ENCODE assay signal across 14 cellular contexts in genomic region chr21:34276711-34277425, GRCh38.
DNase-seq lines count a peak whose midpoint lies in the region; ATAC-seq, FAIRE-seq and TF ChIP-seq lines count a peak whose summit lies in the region.
"Had no signal": no experiment of that assay in that cellular context is flagged by ENCODE, and none has a peak within 500 bp of the region (broad histone marks: within the 10 kb centered on the region; RNA-seq: fewer than 3 reads in every experiment).

No MANE protein-coding gene starts in this region.

- no peak for TF ChIP-seq CTCF in mammary epithelial cell (conservative IDR thresholded peaks at IDR 0.05 in 1 of 2, IDR thresholded peaks at IDR 0.05 in 1 of 2; ENCODE audit: extremely low read depth in 1 of 2, insufficient read depth in 1 of 2, low read depth in 1 of 2, low read length in 2 of 2)
- TF ChIP-seq CTCF in breast epithelium (IDR thresholded peaks at IDR 0.05): no peak
- TF ChIP-seq CTCF in A673 (conservative IDR thresholded peaks at IDR 0.05; ENCODE audit: low read depth, low read length): no peak

- TF ChIP-seq POLR2A in breast epithelium (IDR thresholded peaks at IDR 0.05) (no peak), GM12891 (IDR thresholded peaks at IDR 0.05; ENCODE audit: low read depth, low read length) (no peak)

- peaks cover 21% of the 10 kb centered on the region for H3K4me1 ChIP-seq in mammary epithelial cell (ENCODE audit: insufficient read depth, low read length)
- H3K4me1 ChIP-seq in breast epithelium: no peaks in the 10 kb centered on the region
- no peaks in the 10 kb centered on the region for H3K4me1 ChIP-seq in A673 (ENCODE audit: insufficient read depth, low read length, poor library complexity, severe bottlenecking)

- H3K4me3 ChIP-seq in mammary epithelial cell (replicated peaks in 1 of 3; ENCODE audit: insufficient read depth in 1 of 3, low read depth in 2 of 3, low read length in 3 of 3): no peak overlapping the region
- no peak overlapping the region for H3K4me3 ChIP-seq in breast epithelium
- H3K4me3 ChIP-seq in A673 (ENCODE audit: low read depth, low read length, poor library complexity, severe bottlenecking): no peak overlapping the region
- H3K4me3 ChIP-seq: mucosa of descending colon, SK-N-MC, smooth muscle cell, transverse colon had no signal

- peaks cover 4% of the 10 kb centered on the region for H3K36me3 Mint-ChIP-seq in activated T-helper 1 cell treated with anti-CD3 and anti-CD28 coated beads, Interleukin-12 subunit alpha, Interleukin-12 subunit beta, Interleukin-2, Interleukin-4 antibody, amounts not matched to agents 30 ng/mL and 10 ng/mL and 1 ng/mL, durations not matched to agents 14 hours and 24 hours and 36 hours (ENCODE audit: low read depth)
- H3K36me3 Mint-ChIP-seq in stimulated activated effector memory CD8-positive, alpha-beta T cell treated with anti-CD3 and anti-CD28 coated beads, Interleukin-12 subunit alpha, Interleukin-12 subunit beta, amount 100 ng/mL, for 72 hours: no peaks in the 10 kb centered on the region
- H3K36me3 Mint-ChIP-seq: CD4-positive, CD25-positive, alpha-beta regulatory T cell had no signal

- peaks cover 8% of the 10 kb centered on the region for H3K4me1 Mint-ChIP-seq in activated T-helper 1 cell treated with anti-CD3 and anti-CD28 coated beads, Interleukin-12 subunit alpha, Interleukin-12 subunit beta, Interleukin-2, Interleukin-4 antibody, amounts not matched to agents 30 ng/mL and 10 ng/mL and 1 ng/mL, durations not matched to agents 14 hours and 24 hours and 36 hours (ENCODE audit: low read depth)
- H3K4me1 Mint-ChIP-seq in stimulated activated effector memory CD8-positive, alpha-beta T cell treated with anti-CD3 and anti-CD28 coated beads, Interleukin-12 subunit alpha, Interleukin-12 subunit beta, amount 100 ng/mL, for 72 hours: peaks cover 13% of the 10 kb centered on the region
- H3K4me1 Mint-ChIP-seq: CD4-positive, CD25-positive, alpha-beta regulatory T cell had no signal

- POLR2A ChIA-PET in A673 (lab: Charles Lee; ENCODE audit: low non-redundant PET): no interaction called here

- in situ Hi-C loops in mammary epithelial cell (cut with MboI; ENCODE audit: low sequenced_read_pairs in 2 of 2): no loop called here

- no peak overlapping the region for H2AFZ ChIP-seq in mammary epithelial cell (ENCODE audit: low read depth, low read length)

- intact Hi-C loops in mammary epithelial cell (cut with micrococcal nuclease) (no loop called here), breast epithelium (cut with DNase I; ENCODE audit: low total_unique reads) (no loop called here), A673 (cut with micrococcal nuclease; ENCODE audit: unreplicated experiment) (no loop called here)
- intact Hi-C loops in activated T-helper 1 cell treated with anti-CD3 and anti-CD28 coated beads, Interleukin-12 subunit alpha, Interleukin-12 subunit beta, Interleukin-2, Interleukin-4 antibody, amounts not matched to agents 30 ng/mL and 10 ng/mL and 1 ng/mL, durations not matched to agents 14 hours and 24 hours and 36 hours (cut with micrococcal nuclease): loop anchor here (5.0 kb wide), 1 partner anchor 70 kb away; no protein-coding TSS in a partner anchor

- H3K9me3 ChIP-seq in mammary epithelial cell (replicated peaks; ENCODE audit: insufficient read depth, low read length): no peaks in the 10 kb centered on the region
- H3K9me3 ChIP-seq in breast epithelium: no peaks in the 10 kb centered on the region
- no peaks in the 10 kb centered on the region for H3K9me3 ChIP-seq in A673 (ENCODE audit: low read depth, low read length, poor library complexity, severe bottlenecking)
- H3K9me3 ChIP-seq: mucosa of descending colon, transverse colon had no signal

- H3K27ac Mint-ChIP-seq in activated T-helper 1 cell treated with anti-CD3 and anti-CD28 coated beads, Interleukin-12 subunit alpha, Interleukin-12 subunit beta, Interleukin-2, Interleukin-4 antibody, amounts not matched to agents 30 ng/mL and 10 ng/mL and 1 ng/mL, durations not matched to agents 14 hours and 24 hours and 36 hours: peak overlapping the region; percentile 24
- H3K27ac Mint-ChIP-seq in stimulated activated effector memory CD8-positive, alpha-beta T cell treated with anti-CD3 and anti-CD28 coated beads, Interleukin-12 subunit alpha, Interleukin-12 subunit beta, amount 100 ng/mL, for 72 hours: peak overlapping the region; percentile 23
- H3K27ac Mint-ChIP-seq: CD4-positive, CD25-positive, alpha-beta regulatory T cell had no signal

- no peaks in the 10 kb centered on the region for H4K20me1 ChIP-seq in mammary epithelial cell (ENCODE audit: insufficient read depth, low read length)

- H3K79me2 ChIP-seq in mammary epithelial cell (ENCODE audit: insufficient read depth, low read length): no peaks in the 10 kb centered on the region

- no peaks in the 10 kb centered on the region for H3K27me3 ChIP-seq in mammary epithelial cell (ENCODE audit: insufficient read depth, low read length)
- H3K27me3 ChIP-seq in breast epithelium: no peaks in the 10 kb centered on the region
- peaks cover 4% of the 10 kb centered on the region for H3K27me3 ChIP-seq in A673 (replicated peaks; ENCODE audit: insufficient read depth, low read depth, low read length, poor library complexity)
- H3K27me3 ChIP-seq: transverse colon had no signal

- no peak for FAIRE-seq in GM12891 (lab: Jason Lieb, UNC)

- ATAC-seq in HG02870 (IDR thresholded peaks at IDR 0.05; ENCODE audit: unreplicated experiment): peak; percentile 84
- ATAC-seq in stimulated activated effector memory CD8-positive, alpha-beta T cell treated with anti-CD3 and anti-CD28 coated beads, Interleukin-12 subunit alpha, Interleukin-12 subunit beta, amount 100 ng/mL, for 72 hours: peak; percentile 100
- ATAC-seq: mucosa of descending colon had no signal

- no TSS peak for BruUV-seq in mammary epithelial cell (replicated peaks; lab: Mats Ljungman, UMichigan)
- BruUV-seq in A673 (replicated peaks; lab: Mats Ljungman, UMichigan): no TSS peak

- H3K9me3 Mint-ChIP-seq in activated T-helper 1 cell treated with anti-CD3 and anti-CD28 coated beads, Interleukin-12 subunit alpha, Interleukin-12 subunit beta, Interleukin-2, Interleukin-4 antibody, amounts not matched to agents 30 ng/mL and 10 ng/mL and 1 ng/mL, durations not matched to agents 14 hours and 24 hours and 36 hours: peaks cover 6% of the 10 kb centered on the region
- H3K9me3 Mint-ChIP-seq in stimulated activated effector memory CD8-positive, alpha-beta T cell treated with anti-CD3 and anti-CD28 coated beads, Interleukin-12 subunit alpha, Interleukin-12 subunit beta, amount 100 ng/mL, for 72 hours: peaks cover 8% of the 10 kb centered on the region

- H3K36me3 ChIP-seq in mammary epithelial cell (ENCODE audit: insufficient read depth, low read length) (no peaks in the 10 kb centered on the region), breast epithelium (no peaks in the 10 kb centered on the region), A673 (ENCODE audit: insufficient read depth, low read length, poor library complexity, severe bottlenecking) (no peaks in the 10 kb centered on the region)
- H3K36me3 ChIP-seq: transverse colon had no signal

- no peak overlapping the region for H3K9ac ChIP-seq in mammary epithelial cell (ENCODE audit: insufficient read depth, low read length)

- H3K27me3 Mint-ChIP-seq in activated T-helper 1 cell treated with anti-CD3 and anti-CD28 coated beads, Interleukin-12 subunit alpha, Interleukin-12 subunit beta, Interleukin-2, Interleukin-4 antibody, amounts not matched to agents 30 ng/mL and 10 ng/mL and 1 ng/mL, durations not matched to agents 14 hours and 24 hours and 36 hours (ENCODE audit: insufficient read depth): peaks cover 8% of the 10 kb centered on the region
- H3K27me3 Mint-ChIP-seq: CD4-positive, CD25-positive, alpha-beta regulatory T cell had no signal

- DNase-seq in mammary epithelial cell (peak; percentile 17), breast epithelium (ENCODE audit: low spot score in 2 of 2) (no peak), A673 (ENCODE audit: low spot score) (no peak), GM12891 (ENCODE audit: insufficient read length, low spot score) (no peak), NCI-H2227 (lab: John Stamatoyannopoulos, UW; ENCODE audit: unreplicated experiment) (no peak)
- peak; percentile 20 for DNase-seq in activated T-helper 1 cell treated with anti-CD3 and anti-CD28 coated beads, Interleukin-12 subunit alpha, Interleukin-12 subunit beta, Interleukin-2, Interleukin-4 antibody, amounts not matched to agents 30 ng/mL and 10 ng/mL and 1 ng/mL, durations not matched to agents 14 hours and 24 hours and 36 hours (ENCODE audit: low spot score)
- DNase-seq in stimulated activated effector memory CD8-positive, alpha-beta T cell treated with anti-CD3 and anti-CD28 coated beads, Interleukin-12 subunit alpha, Interleukin-12 subunit beta, amount 100 ng/mL, for 72 hours (ENCODE audit: low spot score in 2 of 2): peak; percentile 15 to 77
- DNase-seq: mucosa of descending colon, NCI-H2029 treated with DMSO at 0.1 percent for 48 hours, transverse colon had no signal

- CTCF ChIA-PET in mammary epithelial cell (lab: Charles Lee; ENCODE audit: low non-redundant PET): no interaction called here
- CTCF ChIA-PET in A673 (lab: Charles Lee): no interaction called here

- dilution Hi-C loops in mammary epithelial cell (cut with HindIII; ENCODE audit: low sequenced_read_pairs): no loop called here

- no peak overlapping the region for H3K4me3 Mint-ChIP-seq in activated T-helper 1 cell treated with anti-CD3 and anti-CD28 coated beads, Interleukin-12 subunit alpha, Interleukin-12 subunit beta, Interleukin-2, Interleukin-4 antibody, amounts not matched to agents 30 ng/mL and 10 ng/mL and 1 ng/mL, durations not matched to agents 14 hours and 24 hours and 36 hours
- peak overlapping the region; percentile 27 for H3K4me3 Mint-ChIP-seq in stimulated activated effector memory CD8-positive, alpha-beta T cell treated with anti-CD3 and anti-CD28 coated beads, Interleukin-12 subunit alpha, Interleukin-12 subunit beta, amount 100 ng/mL, for 72 hours
- H3K4me3 Mint-ChIP-seq: CD4-positive, CD25-positive, alpha-beta regulatory T cell had no signal

- H3K4me2 ChIP-seq in mammary epithelial cell (ENCODE audit: insufficient read depth, low read depth, low read length): no peak overlapping the region
- H3K4me2 ChIP-seq: smooth muscle cell had no signal

- 70% methylated on average over 5 of the region's 5 CpGs for WGBS in mammary epithelial cell (ENCODE audit: low coverage, missing lambda C conversion rate)

- H3K27ac ChIP-seq in mammary epithelial cell (ENCODE audit: insufficient read depth, low read depth, low read length) (no peak overlapping the region), breast epithelium (no peak overlapping the region), A673 (ENCODE audit: low read depth, low read length, poor library complexity, severe bottlenecking) (no peak overlapping the region)
- H3K27ac ChIP-seq: SK-N-MC, transverse colon had no signal

TF ChIP-seq in GM12891, 5 proteins besides CTCF, POLR2A, EP300 and RAD21:
- TF ChIP-seq POLR2AphosphoS5 (IDR thresholded peaks at IDR 0.05; ENCODE audit: low read depth, low read length) (no peak), SPI1 (IDR thresholded peaks at IDR 0.05; ENCODE audit: low read depth, low read length) (no peak), TAF1 (IDR thresholded peaks at IDR 0.05; ENCODE audit: low read depth, low read length) (no peak)

Comparison
In these comparisons a context has a peak if more than half of its experiments do, and no peak if none do; other contexts are left out.
1. DNase-seq: peak in mammary epithelial cell (single experiment), activated T-helper 1 cell treated with anti-CD3 and anti-CD28 coated beads, Interleukin-12 subunit alpha, Interleukin-12 subunit beta, Interleukin-2, Interleukin-4 antibody, amounts not matched to agents 30 ng/mL and 10 ng/mL and 1 ng/mL, durations not matched to agents 14 hours and 24 hours and 36 hours (single experiment) and stimulated activated effector memory CD8-positive, alpha-beta T cell treated with anti-CD3 and anti-CD28 coated beads, Interleukin-12 subunit alpha, Interleukin-12 subunit beta, amount 100 ng/mL, for 72 hours (2 of 2); none in breast epithelium (0 of 2), A673 (single experiment), GM12891 (single experiment) and NCI-H2227 (single experiment).